ENCODE assay signal across 1 cellular context in genomic region chr1:53145942-53146708, GRCh38.
TF ChIP-seq lines count a peak whose summit lies in the region.

No MANE protein-coding gene starts in this region.

TF ChIP-seq in endothelial cell of umbilical vein, 7 proteins besides CTCF, POLR2A, EP300 and RAD21 (continued from another document):
- TF ChIP-seq FOS (IDR thresholded peaks at IDR 0.05; ENCODE audit: borderline replicate concordance, insufficient read depth, low read length) (no peak), GATA2 (IDR thresholded peaks at IDR 0.05; ENCODE audit: insufficient read depth, insufficient read length, low read depth, low read length) (no peak), EZH2 (IDR thresholded peaks at IDR 0.05; ENCODE audit: borderline replicate concordance, low read depth, low read length, severe bottlenecking) (no peak)
TF ChIP-seq in endothelial cell of umbilical vein: peak in this region for 0.
